ENCODE assay signal across 17 cellular contexts in genomic region chr1:212955098-212955497, GRCh38. TPM values are rescaled to one million over a fixed set of nuclear protein-coding genes. Genes with fewer than 3 reads are reported as not detected.
DNase-seq lines count a peak whose midpoint lies in the region; ATAC-seq, FAIRE-seq and TF ChIP-seq lines count a peak whose summit lies in the region.
"Had no signal": no experiment of that assay in that cellular context is flagged by ENCODE, and none has a peak within 500 bp of the region (broad histone marks: within the 10 kb centered on the region; RNA-seq: fewer than 3 reads in every experiment).

No MANE protein-coding gene starts in this region.

- no peak overlapping the region for H3K9ac ChIP-seq in HUES64 (ENCODE audit: low read depth, low read length)
- H3K9ac ChIP-seq: KMS-11 had no signal

- H3K4me1 Mint-ChIP-seq in stimulated activated memory B cell treated with anti-CD40 and anti-IgM and Interleukin-4, amounts not matched to agents 10 μg/mL and 1 μg/mL and 100 μg/mL, for 72 hours, result peaks cover 52% of the 10 kb centered on the region
- peaks cover 11% of the 10 kb centered on the region for H3K4me1 Mint-ChIP-seq in stimulated activated effector memory CD8-positive, alpha-beta T cell treated with anti-CD3 and anti-CD28 coated beads, Interleukin-12 subunit alpha, Interleukin-12 subunit beta, amount 100 ng/mL, for 72 hours

- no peak for TF ChIP-seq POLR2A in GM12891 (IDR thresholded peaks at IDR 0.05; ENCODE audit: low read depth, low read length)

- H3K36me3 ChIP-seq in HUES64 (ENCODE audit: insufficient read depth, low read length), result peaks cover 86% of the 10 kb centered on the region
- H3K36me3 ChIP-seq in HAP-1 (replicated peaks), result no peaks in the 10 kb centered on the region; the same call in 1 of the 2 replicates

- peak; percentile 17 for ATAC-seq in GM19463 (IDR thresholded peaks at IDR 0.05; ENCODE audit: unreplicated experiment)
- peak; percentile 36 for ATAC-seq in stimulated activated memory B cell treated with anti-CD40 and anti-IgM and Interleukin-4, amounts not matched to agents 10 μg/mL and 1 μg/mL and 100 μg/mL, for 72 hours
- no peak for ATAC-seq in stimulated activated effector memory CD8-positive, alpha-beta T cell treated with anti-CD3 and anti-CD28 coated beads, Interleukin-12 subunit alpha, Interleukin-12 subunit beta, amount 100 ng/mL, for 72 hours
- ATAC-seq: HCT116, Panc1, Right ventricle myocardium inferior had no signal

- H3K27me3 ChIP-seq in HUES64 (ENCODE audit: insufficient read depth, low read length) (0 out of 2 replicates have a peak, but pooled peaks cover 3% of the 10 kb centered on the region), HAP-1 (ENCODE audit: low read depth) (no peaks in the 10 kb centered on the region)

- in situ Hi-C loops in HAP-1 (cut with MboI; ENCODE audit: low sequenced_read_pairs), result no loop called here

- peak overlapping the region; percentile 46; the same call in 1 of the 2 replicates for H3K27ac ChIP-seq in HUES64 (ENCODE audit: low read depth, low read length)
- H3K27ac ChIP-seq: KMS-11 had no signal

- FAIRE-seq in GM12891 (lab: Jason Lieb, UNC), result peak; percentile 56

- no peak overlapping the region for H3K27ac Mint-ChIP-seq in stimulated activated memory B cell treated with anti-CD40 and anti-IgM and Interleukin-4, amounts not matched to agents 10 μg/mL and 1 μg/mL and 100 μg/mL, for 72 hours
- H3K27ac Mint-ChIP-seq in stimulated activated effector memory CD8-positive, alpha-beta T cell treated with anti-CD3 and anti-CD28 coated beads, Interleukin-12 subunit alpha, Interleukin-12 subunit beta, amount 100 ng/mL, for 72 hours, result no peak overlapping the region

- H3K4me3 ChIP-seq in HUES64 (ENCODE audit: low read length), result no peak overlapping the region
- no peak overlapping the region for H3K4me3 ChIP-seq in HAP-1

- H3K9me3 Mint-ChIP-seq in stimulated activated memory B cell treated with anti-CD40 and anti-IgM and Interleukin-4, amounts not matched to agents 10 μg/mL and 1 μg/mL and 100 μg/mL, for 72 hours, result no peaks in the 10 kb centered on the region
- H3K9me3 Mint-ChIP-seq in stimulated activated effector memory CD8-positive, alpha-beta T cell treated with anti-CD3 and anti-CD28 coated beads, Interleukin-12 subunit alpha, Interleukin-12 subunit beta, amount 100 ng/mL, for 72 hours, result no peaks in the 10 kb centered on the region

- H3K27me3 Mint-ChIP-seq in stimulated activated memory B cell treated with anti-CD40 and anti-IgM and Interleukin-4, amounts not matched to agents 10 μg/mL and 1 μg/mL and 100 μg/mL, for 72 hours, result peaks cover 19% of the 10 kb centered on the region

- H3K4me1 ChIP-seq in HUES64 (ENCODE audit: insufficient read depth, low read length) (peaks cover 22% of the 10 kb centered on the region; the same call in 1 of the 2 replicates), HAP-1 (peaks cover 3% of the 10 kb centered on the region)

- peaks cover 12% of the 10 kb centered on the region for H3K36me3 Mint-ChIP-seq in stimulated activated memory B cell treated with anti-CD40 and anti-IgM and Interleukin-4, amounts not matched to agents 10 μg/mL and 1 μg/mL and 100 μg/mL, for 72 hours
- H3K36me3 Mint-ChIP-seq in stimulated activated effector memory CD8-positive, alpha-beta T cell treated with anti-CD3 and anti-CD28 coated beads, Interleukin-12 subunit alpha, Interleukin-12 subunit beta, amount 100 ng/mL, for 72 hours, result no peaks in the 10 kb centered on the region

- H3K4me3 Mint-ChIP-seq in stimulated activated memory B cell treated with anti-CD40 and anti-IgM and Interleukin-4, amounts not matched to agents 10 μg/mL and 1 μg/mL and 100 μg/mL, for 72 hours, result no peak overlapping the region
- H3K4me3 Mint-ChIP-seq in stimulated activated effector memory CD8-positive, alpha-beta T cell treated with anti-CD3 and anti-CD28 coated beads, Interleukin-12 subunit alpha, Interleukin-12 subunit beta, amount 100 ng/mL, for 72 hours, result no peak overlapping the region

- no peaks in the 10 kb centered on the region for H3K9me3 ChIP-seq in HUES64 (ENCODE audit: insufficient read depth, low read depth, low read length)
- H3K9me3 ChIP-seq in HAP-1, result no peaks in the 10 kb centered on the region

- DNase-seq in GM12891 (ENCODE audit: insufficient read length, low spot score) (no peak), T-helper 2 cell (no peak), HAP-1 (ENCODE audit: low spot score in 2 of 2) (no peak)
- no peak for DNase-seq in stimulated activated effector memory CD8-positive, alpha-beta T cell treated with anti-CD3 and anti-CD28 coated beads, Interleukin-12 subunit alpha, Interleukin-12 subunit beta, amount 100 ng/mL, for 72 hours (ENCODE audit: low spot score in 2 of 2)
- DNase-seq: DMS 273 treated with DMSO at 0.1 percent for 48 hours, GF-D8, NCI-H1092 treated with DMSO at 0.1 percent for 48 hours, NCI-H226, NCI-H524 treated with DMSO at 0.1 percent for 48 hours had no signal

- 88% methylated on average over 3 of the region's 3 CpGs for WGBS in HUES64

TF ChIP-seq in GM12891, 5 proteins besides CTCF, POLR2A, EP300 and RAD21:
- TF ChIP-seq POLR2AphosphoS5 (IDR thresholded peaks at IDR 0.05; ENCODE audit: low read depth, low read length) (no peak), TAF1 (IDR thresholded peaks at IDR 0.05; ENCODE audit: low read depth, low read length) (no peak), SPI1 (IDR thresholded peaks at IDR 0.05; ENCODE audit: low read depth, low read length) (no peak), PAX5 (IDR thresholded peaks at IDR 0.05; ENCODE audit: insufficient read depth, low read length, severe bottlenecking) (no peak), POU2F2 (IDR thresholded peaks at IDR 0.05; ENCODE audit: low read depth, low read length) (peak; percentile 63; the same call in 1 of the 2 replicates)

RNA-seq across cellular contexts. Expression of gene VASH2, which starts 4.8 kb away (rescaled TPM):
- polyA plus RNA-seq in GM12891 (2012; ENCODE audit: low read depth, missing spikeins), result 8.0 TPM
- polyA plus RNA-seq in HUES64 (2013, experiment 1 of 2), result 79.9 TPM
- polyA plus RNA-seq in HUES64 (2013, experiment 2 of 2), result 70.5 TPM
- polyA plus RNA-seq: CD14-positive monocyte had no signal
